10 cellular contexts compared by ENCODE assay signal in the genomic region with DNA sequence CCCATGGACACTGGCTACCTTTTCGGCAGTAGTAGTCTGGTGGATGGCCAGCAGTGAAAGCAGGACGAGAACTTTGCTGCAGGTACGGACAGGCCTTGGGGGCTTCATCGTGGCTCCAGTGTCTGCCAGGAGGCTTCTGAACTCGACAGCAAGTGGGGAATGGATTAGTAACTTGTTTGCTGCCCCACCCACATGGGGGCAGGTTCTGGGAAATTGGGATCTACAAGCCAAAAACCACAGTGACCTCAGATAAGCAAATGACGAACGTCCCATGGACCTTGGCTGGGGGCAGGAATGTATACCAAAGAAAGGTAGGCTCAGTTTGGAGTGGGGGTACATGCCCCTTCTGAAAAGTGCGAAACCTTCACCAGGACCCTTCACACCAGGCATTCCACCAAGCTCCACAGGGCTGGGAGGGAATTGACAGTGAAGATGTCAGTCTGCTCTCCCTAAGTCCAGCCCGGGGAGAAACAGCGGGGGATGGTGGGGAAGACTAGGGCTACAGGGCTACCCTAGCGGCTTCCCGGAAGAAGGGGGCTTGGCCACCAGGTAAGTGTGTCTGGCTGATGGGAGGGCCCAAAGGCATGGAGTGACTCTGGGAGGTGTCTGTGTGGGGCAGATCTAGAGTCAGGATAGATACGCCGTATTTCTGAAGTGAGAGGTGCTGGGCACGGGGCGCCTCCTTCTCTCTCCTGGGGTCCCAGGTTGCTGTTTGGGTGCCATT. TPM values are rescaled to one million over a fixed set of nuclear protein-coding genes. Genes with fewer than 3 reads are reported as not detected.
DNase-seq lines count a peak whose midpoint lies in the region; ATAC-seq, FAIRE-seq and TF ChIP-seq lines count a peak whose summit lies in the region.
"Had no signal": no experiment of that assay in that cellular context is flagged by ENCODE, and none has a peak within 500 bp of the region (broad histone marks: within the 10 kb centered on the region; RNA-seq: fewer than 3 reads in every experiment).

TSS of gene ITIH4 (minus strand) at position 138 of the 724 bp plus-strand sequence. CDS start at position 108, 30 bp downstream.

- TF ChIP-seq CTCF in CD4-positive, alpha-beta T cell (IDR thresholded peaks at IDR 0.05): no peak
- TF ChIP-seq CTCF in H1 (IDR thresholded peaks at IDR 0.05; ENCODE audit: control extremely low read depth in 1 of 3, insufficient read depth in 1 of 3, low read depth in 1 of 3, low read length in 3 of 3): no peak
- TF ChIP-seq CTCF in pancreas (IDR thresholded peaks at IDR 0.05): no peak

- no peaks in the 10 kb centered on the region for H3K79me1 ChIP-seq in H1 (ENCODE audit: low read depth, low read length)

- WGBS in H1 (ENCODE audit: extremely low coverage in 1 of 2, insufficient coverage in 1 of 2, insufficient read length in 1 of 2, insufficient replicate concordance in 2 of 2, low coverage in 1 of 2, low lambda C conversion rate in 2 of 2, missing lambda C conversion rate in 1 of 2), 2 experiments: 89% methylated on average over 16 of the region's 16 CpGs; no CpG with 5 or more reads in 1 of the 2 experiments
- WGBS in pancreas, 2 donors: 67 to 70% methylated on average over 16 of the region's 16 CpGs

- no peaks in the 10 kb centered on the region for H3K4me1 Mint-ChIP-seq in CD4-positive, alpha-beta T cell (ENCODE audit: low read depth)

- no peak within 1 kb of the TSS for H3K4ac ChIP-seq in H1 (replicated peaks; ENCODE audit: insufficient read length, low read depth, low read length)

- H2BK120ac ChIP-seq in H1 (replicated peaks; ENCODE audit: low read depth, low read length): no peak within 1 kb of the TSS

- ATAC-seq in CD4-positive, alpha-beta T cell (ENCODE audit: poor library complexity): no peak
- ATAC-seq in pancreas (peak in 3 of 4 donors; percentile 56 to 69 (median 61)), HG03354 (IDR thresholded peaks at IDR 0.05; ENCODE audit: poor library complexity, severe bottlenecking, unreplicated experiment) (no peak)

- POLR2A ChIA-PET in CD4-positive, alpha-beta T cell (lab: Charles Lee): no interaction called here
- POLR2A ChIA-PET in H1 (lab: Charles Lee; ENCODE audit: partially characterized antibody): no interaction called here

- H2BK20ac ChIP-seq in H1 (ENCODE audit: low read length): no peak within 1 kb of the TSS

- H3K4me2 ChIP-seq in Karpas-422 (ENCODE audit: low read depth, low read length, poor library complexity, severe bottlenecking) (no peak within 1 kb of the TSS), H1 (ENCODE audit: insufficient read depth in 1 of 2, low read depth in 2 of 2, low read length in 2 of 2) (no peak within 1 kb of the TSS)

- no peaks in the 10 kb centered on the region for H3K9me3 Mint-ChIP-seq in CD4-positive, alpha-beta T cell
- H3K9me3 Mint-ChIP-seq: immature natural killer cell had no signal

- no peaks in the 10 kb centered on the region for H3K23me2 ChIP-seq in H1 (ENCODE audit: low read depth, low read length)

- no peak within 1 kb of the TSS for H3K23ac ChIP-seq in H1 (ENCODE audit: insufficient read length)

- peaks cover 5% of the 10 kb centered on the region for H3K36me3 Mint-ChIP-seq in CD4-positive, alpha-beta T cell (ENCODE audit: low read depth)
- H3K36me3 Mint-ChIP-seq: immature natural killer cell had no signal

- H3K18ac ChIP-seq in H1 (ENCODE audit: extremely low read depth, low read length): no peak within 1 kb of the TSS

- H2AFZ ChIP-seq in Karpas-422 (ENCODE audit: low read length): no peak within 1 kb of the TSS
- H2AFZ ChIP-seq in H1 (ENCODE audit: low read length): no peak within 1 kb of the TSS

- no peak for TF ChIP-seq RAD21 in H1 (IDR thresholded peaks at IDR 0.05 in 1 of 2, conservative IDR thresholded peaks at IDR 0.05 in 1 of 2; ENCODE audit: low read depth in 2 of 2, low read length in 2 of 2)

- no peak within 1 kb of the TSS for H2BK15ac ChIP-seq in H1 (ENCODE audit: low read length)

- H3K14ac ChIP-seq in H1 (ENCODE audit: insufficient read length): no peak within 1 kb of the TSS

- no peaks in the 10 kb centered on the region for H3K27me3 Mint-ChIP-seq in CD4-positive, alpha-beta T cell

- H4K91ac ChIP-seq in H1 (replicated peaks; ENCODE audit: insufficient read length, low read length): no peak within 1 kb of the TSS

- H2BK12ac ChIP-seq in H1 (ENCODE audit: low read depth, low read length): no peak within 1 kb of the TSS

- no peak for FAIRE-seq in H1 (lab: Jason Lieb, UNC)
- FAIRE-seq in pancreas (lab: Jason Lieb, UNC): no peak

- H3K4me1 ChIP-seq in Karpas-422 (ENCODE audit: low read length): no peaks in the 10 kb centered on the region
- peaks cover 0 to 12% (median 2%) of the 10 kb centered on the region in 4 experiments; a peak in 3 of 7 replicates for H3K4me1 ChIP-seq in H1 (replicated peaks in 1 of 4; ENCODE audit: control insufficient read depth in 3 of 4, insufficient read depth in 4 of 4, low read length in 3 of 4)
- peaks cover 0 to 27% (median 0%) of the 10 kb centered on the region in 3 donors for H3K4me1 ChIP-seq in pancreas

- intact Hi-C loops in CD4-positive, alpha-beta T cell (cut with DNase I, micrococcal nuclease): no loop called here
- intact Hi-C loops in pancreas (cut with DNase I): no loop called here

- H3K9ac ChIP-seq in Karpas-422 (ENCODE audit: low read length): no peak within 1 kb of the TSS
- no peak within 1 kb of the TSS for H3K9ac ChIP-seq in H1 (replicated peaks in 1 of 4; ENCODE audit: extremely low read depth in 1 of 4, low read depth in 3 of 4, low read length in 3 of 4)

- peak within 1 kb of the TSS; percentile 39 for H4K8ac ChIP-seq in H1 (ENCODE audit: extremely low read depth, insufficient read depth, low read length)

- no peaks in the 10 kb centered on the region for H3K9me2 ChIP-seq in Karpas-422 (replicated peaks; ENCODE audit: insufficient read depth, low read length)

- peak within 1 kb of the TSS; percentile 49; the same call in 1 of the 2 replicates for H2BK5ac ChIP-seq in H1 (ENCODE audit: low read depth, low read length)

- H3K36me3 ChIP-seq in Karpas-422 (ENCODE audit: insufficient read depth, low read length): no peaks in the 10 kb centered on the region
- H3K36me3 ChIP-seq in H1 (ENCODE audit: control insufficient read depth in 2 of 4, insufficient read depth in 4 of 4, low read length in 3 of 4): no peaks in the 10 kb centered on the region
- no peaks in the 10 kb centered on the region for H3K36me3 ChIP-seq in pancreas

- H3K27me3 ChIP-seq in CD4-positive, alpha-beta T cell (ENCODE audit: control insufficient read depth, insufficient read depth, low read length): no peaks in the 10 kb centered on the region
- no peaks in the 10 kb centered on the region for H3K27me3 ChIP-seq in Karpas-422 (ENCODE audit: low read length)
- H3K27me3 ChIP-seq in H1 (replicated peaks in 1 of 4; ENCODE audit: control insufficient read depth in 3 of 4, extremely low read depth in 1 of 4, insufficient read depth in 3 of 4, low read length in 3 of 4): no peaks in the 10 kb centered on the region
- H3K27me3 ChIP-seq in pancreas: no peaks in the 10 kb centered on the region

- H3K4me3 ChIP-seq in Karpas-422 (ENCODE audit: low read length): no peak within 1 kb of the TSS
- H3K4me3 ChIP-seq in H1 (ENCODE audit: extremely low read depth in 1 of 4, insufficient read depth in 2 of 4, low read depth in 3 of 4, low read length in 4 of 4): no peak within 1 kb of the TSS
- H3K4me3 ChIP-seq in pancreas: peak within 1 kb of the TSS in 1 of 4 donors; percentile 42

- H3K9me3 ChIP-seq in CD4-positive, alpha-beta T cell (ENCODE audit: control insufficient read depth, low read length): no peaks in the 10 kb centered on the region
- H3K9me3 ChIP-seq in Karpas-422 (ENCODE audit: low read length) (no peaks in the 10 kb centered on the region), H1 (ENCODE audit: insufficient read depth in 2 of 2, low read depth in 1 of 2, low read length in 1 of 2) (no peaks in the 10 kb centered on the region), pancreas (no peaks in the 10 kb centered on the region)

- H2AK5ac ChIP-seq in H1 (ENCODE audit: low read depth, low read length): no peak within 1 kb of the TSS

- TF ChIP-seq EP300 in H1 (IDR thresholded peaks at IDR 0.05; ENCODE audit: borderline replicate concordance in 1 of 2, low read depth in 2 of 2, low read length in 2 of 2): no peak

- H3K27ac ChIP-seq in CD4-positive, alpha-beta T cell (ENCODE audit: low read depth, low read length): no peak within 1 kb of the TSS
- H3K27ac ChIP-seq in Karpas-422 (ENCODE audit: low read length) (no peak within 1 kb of the TSS), H1 (ENCODE audit: low read depth, low read length) (no peak within 1 kb of the TSS), pancreas (peak within 1 kb of the TSS in 2 of 4 donors; percentile 62 to 71)

- no peak within 1 kb of the TSS for H3K27ac Mint-ChIP-seq in CD4-positive, alpha-beta T cell
- H3K27ac Mint-ChIP-seq: immature natural killer cell had no signal

- H4K20me1 ChIP-seq in Karpas-422 (ENCODE audit: insufficient read depth, low read depth, low read length) (no peaks in the 10 kb centered on the region), H1 (replicated peaks in 1 of 2; ENCODE audit: control insufficient read depth in 1 of 2, insufficient read depth in 2 of 2, low read length in 2 of 2) (no peaks in the 10 kb centered on the region)

- no peak within 1 kb of the TSS for H3K56ac ChIP-seq in H1 (replicated peaks; ENCODE audit: insufficient read length, low read depth, low read length)

- DNase-seq in CD4-positive, alpha-beta T cell: no peak
- DNase-seq in Karpas-422 (no peak), H1 (ENCODE audit: low read depth in 1 of 2, low spot score in 2 of 2) (no peak), pancreas (peak in 5 of 6 donors; percentile 43 to 77 (median 68)), NCI-H1930 (lab: John Stamatoyannopoulos, UW) (no peak), GOT3 (lab: John Stamatoyannopoulos, UW) (no peak), HUDEP-2 (lab: John Stamatoyannopoulos, UW; ENCODE audit: unreplicated experiment in 76 of 76) (no peak)
- DNase-seq: immature natural killer cell, NCI-H1092 had no signal

- no peak within 1 kb of the TSS for H3K4me3 Mint-ChIP-seq in CD4-positive, alpha-beta T cell
- H3K4me3 Mint-ChIP-seq: immature natural killer cell had no signal

- CTCF ChIA-PET in CD4-positive, alpha-beta T cell (lab: Charles Lee): no interaction called here
- CTCF ChIA-PET in H1 (lab: Charles Lee; ENCODE audit: partially characterized antibody): interaction anchor here (1.3 to 4.7 kb wide), 5 partner anchors 10 to 68 kb away, joined by 3 to 24 read pairs (median 3); no protein-coding TSS in a partner anchor

- no peak within 1 kb of the TSS for H4K5ac ChIP-seq in H1 (ENCODE audit: insufficient read length, low read depth, low read length)

- TF ChIP-seq POLR2A in H1 (IDR thresholded peaks at IDR 0.05; ENCODE audit: control extremely low read depth in 1 of 2, low read depth in 2 of 2, low read length in 2 of 2): no peak

- H3K79me2 ChIP-seq in Karpas-422 (ENCODE audit: low read length): no peaks in the 10 kb centered on the region
- H3K79me2 ChIP-seq in H1 (ENCODE audit: control insufficient read depth in 1 of 2, insufficient read depth in 2 of 2, low read length in 2 of 2): no peaks in the 10 kb centered on the region

RNA-seq across cellular contexts. Expression of gene ITIH4, which starts in this region (rescaled TPM):
- 10 to 100 TPM; 35.8 to 40.4 TPM for total RNA-seq in CD4-positive, alpha-beta T cell
- 11.1 and 14.3 TPM in 2 replicates for total RNA-seq in Karpas-422 (2014; rRNA removed; shearing (Covaris generic); ENCODE audit: low replicate concordance)
- total RNA-seq in H1 (2021; fragmentation: NEBNext Ultra II Directional; extraction: Animal tissue kit (Norgen Biotek cat#: 25700)): 0.78 and 3.7 TPM in 2 replicates
- 3.2 and 3.4 TPM in 2 replicates for polyA plus RNA-seq in H1 (2011; rRNA removed)
- 2.2 TPM for polyA plus RNA-seq in H1 (2011; cell fraction: cytosol; rRNA removed)
- polyA plus RNA-seq in H1 (2011; cell fraction: nucleus; rRNA removed): 19.3 TPM
- 2.2 to 4.0 TPM (median 3.2 TPM) in 4 replicates for polyA plus RNA-seq in H1 (2012, experiment 1 of 2)
- 0.13 TPM for polyA plus RNA-seq in H1 (2012, experiment 2 of 2)
- 1.9 TPM for polyA plus RNA-seq in H1 (2013, experiment 1 of 2)
- 1.2 TPM for polyA plus RNA-seq in H1 (2013, experiment 2 of 2)
- polyA minus RNA-seq in H1 (2011; rRNA and poly(A)+ RNA removed): 4.6 and 4.7 TPM in 2 replicates
- polyA minus RNA-seq in H1 (2011; cell fraction: cytosol; rRNA and poly(A)+ RNA removed): 4.0 TPM
- polyA minus RNA-seq in H1 (2011; cell fraction: nucleus; rRNA and poly(A)+ RNA removed): 9.7 TPM
- total RNA-seq in pancreas: 100 to 1,000 TPM in 2 of 6 donors, 10 to 100 TPM in 4; 16.2 to 276 (median 77.1) TPM
- polyA plus RNA-seq in pancreas: 100 to 1,000 TPM in 1 of 2 donors, 10 to 100 TPM in 1; 64.3 to 249 TPM

Comparison
In these comparisons a context has a peak if more than half of its experiments do, and no peak if none do; other contexts are left out.
1. ATAC-seq: peak in pancreas (3 of 4); none in CD4-positive, alpha-beta T cell (single experiment) and HG03354 (single experiment).
2. DNase-seq: peak in pancreas (5 of 6); none in CD4-positive, alpha-beta T cell (0 of 10), Karpas-422 (single experiment), H1 (0 of 2), NCI-H1930 (0 of 2), GOT3 (single experiment) and HUDEP-2 (0 of 76).